15 cellular contexts compared by ENCODE assay signal in genomic region chr6:2741756-2742155, GRCh38. TPM values are rescaled to one million over a fixed set of nuclear protein-coding genes. Genes with fewer than 3 reads are reported as not detected.
A peak's percentile ranks its signal among the peaks of the same experiment; 100 is the strongest.
DNase-seq lines count a peak whose midpoint lies in the region; ATAC-seq and TF ChIP-seq lines count a peak whose summit lies in the region.
"Had no signal": no experiment of that assay in that cellular context is flagged by ENCODE, and none has a peak within 500 bp of the region (broad histone marks: within the 10 kb centered on the region; RNA-seq: fewer than 3 reads in every experiment).

No MANE protein-coding gene starts in this region.

- H3F3A ChIP-seq in GM23248 (ENCODE audit: insufficient read depth) = no peaks in the 10 kb centered on the region

- H3K27me3 ChIP-seq in left ventricle myocardium inferior (ENCODE audit: low read depth) (no peaks in the 10 kb centered on the region), GM23248 (replicated peaks; ENCODE audit: insufficient read depth) (no peaks in the 10 kb centered on the region)
- H3K27me3 ChIP-seq: BLaER1 treated with 17β-estradiol and CSF1 and Interleukin-3, amounts not matched to agents 10 nM and 100 nM had no signal

- H3K27ac ChIP-seq in left ventricle myocardium inferior (replicated peaks) (peak overlapping the region; percentile 62), GM23248 (no peak overlapping the region)
- H3K27ac ChIP-seq: BLaER1 treated with 17β-estradiol and CSF1 and Interleukin-3, amounts not matched to agents 10 nM and 100 nM had no signal

- H3K9me2 ChIP-seq in GM23248 (ENCODE audit: insufficient read depth) = no peaks in the 10 kb centered on the region

- intact Hi-C loops in left ventricle myocardium inferior (cut with micrococcal nuclease) (no loop called here), Right ventricle myocardium inferior (cut with DNase I) (loop anchor here (10.0 kb wide), 1 partner anchor 1147 kb away; no protein-coding TSS in a partner anchor)

- WGBS in GM23248 (ENCODE audit: low coverage in 1 of 2, low lambda C conversion rate in 2 of 2, missing lambda C conversion rate in 2 of 2), 2 experiments = 93 to 100% methylated on average over 2 of the region's 2 CpGs

- H4K20me1 ChIP-seq in GM23248 (ENCODE audit: insufficient read depth) = no peaks in the 10 kb centered on the region
- H4K20me1 ChIP-seq: BLaER1 treated with 17β-estradiol and CSF1 and Interleukin-3, amounts not matched to agents 10 nM and 100 nM had no signal

- no peak for TF ChIP-seq CTCF in left ventricle myocardium inferior (IDR thresholded peaks at IDR 0.05; ENCODE audit: borderline replicate concordance)

- H3K4me1 ChIP-seq in left ventricle myocardium inferior (peaks cover 30% of the 10 kb centered on the region), GM23248 (ENCODE audit: insufficient read depth) (peaks cover 3% of the 10 kb centered on the region; the same call in 1 of the 2 replicates)

- in situ Hi-C loops in GM23248 (cut with MboI) = no loop called here

- no peaks in the 10 kb centered on the region for H3K9me3 ChIP-seq in left ventricle myocardium inferior (replicated peaks)
- H3K9me3 ChIP-seq in GM23248 (ENCODE audit: low read depth) = no peaks in the 10 kb centered on the region
- H3K9me3 ChIP-seq: BLaER1 treated with 17β-estradiol and CSF1 and Interleukin-3, amounts not matched to agents 10 nM and 100 nM had no signal

- no peaks in the 10 kb centered on the region for H3K36me3 ChIP-seq in left ventricle myocardium inferior
- no peaks in the 10 kb centered on the region for H3K36me3 ChIP-seq in GM23248 (ENCODE audit: low read depth)
- H3K36me3 ChIP-seq: BLaER1 treated with 17β-estradiol and CSF1 and Interleukin-3, amounts not matched to agents 10 nM and 100 nM had no signal

- no peak overlapping the region for H3K4me2 ChIP-seq in GM23248 (ENCODE audit: unreplicated experiment)
- H3K4me2 ChIP-seq: BLaER1 treated with 17β-estradiol and CSF1 and Interleukin-3, amounts not matched to agents 10 nM and 100 nM had no signal

- H3K4me3 ChIP-seq in left ventricle myocardium inferior = no peak overlapping the region
- H3K4me3 ChIP-seq in GM23248 = no peak overlapping the region
- H3K4me3 ChIP-seq: BLaER1 treated with 17β-estradiol and CSF1 and Interleukin-3, amounts not matched to agents 10 nM and 100 nM; GM12878 had no signal

- no peak overlapping the region for H3K9ac ChIP-seq in GM23248
- H3K9ac ChIP-seq: BLaER1 treated with 17β-estradiol and CSF1 and Interleukin-3, amounts not matched to agents 10 nM and 100 nM had no signal

- no peaks in the 10 kb centered on the region for H3K79me2 ChIP-seq in GM23248 (ENCODE audit: insufficient read depth)

- DNase-seq in left ventricle myocardium inferior = no peak
- no peak for DNase-seq in Right ventricle myocardium inferior (ENCODE audit: missing footprints)
- DNase-seq in amniotic epithelial cell (ENCODE audit: low read depth) = peak; percentile 35
- peak; percentile 57 for DNase-seq in kidney glomerular epithelial cell (lab: John Stamatoyannopoulos, UW)
- DNase-seq in GM23248 = no peak
- DNase-seq in COR-L47 (lab: John Stamatoyannopoulos, UW) = no peak
- DNase-seq in OCI-M1 (lab: John Stamatoyannopoulos, UW) = no peak
- DNase-seq: ACHN; Calu3; CD4-positive, CD25-positive, alpha-beta regulatory T cell; DMS 273 treated with DMSO at 0.1 percent for 48 hours; GOT3; H9 had no signal

- ATAC-seq in Right ventricle myocardium inferior = no peak
- ATAC-seq: GM12878 had no signal

- no peak overlapping the region for H2AFZ ChIP-seq in GM23248

RNA-seq across cellular contexts. Expression of gene MYLK4, which starts 9.0 kb away (rescaled TPM):
- total RNA-seq in left ventricle myocardium inferior (1.2 TPM), Right ventricle myocardium inferior (2.0 TPM)
- total RNA-seq in GM23248 (2014; rRNA removed; shearing (Covaris generic)) = 0.43 and 0.51 TPM in 2 replicates
- 0.20 and 0.24 TPM in 2 replicates for polyA plus RNA-seq in GM23248 (2016; fragmentation: Nextera tagmentation; extraction: Ambion mirVana)

RNA-seq across cellular contexts. Expression of gene WRNIP1, which starts 23.4 kb away (rescaled TPM):
- total RNA-seq in left ventricle myocardium inferior (39.4 TPM), Right ventricle myocardium inferior (40.8 TPM)
- 63.1 and 64.9 TPM in 2 replicates for total RNA-seq in GM23248 (2014; rRNA removed; shearing (Covaris generic))
- 16.8 and 17.0 TPM in 2 replicates for polyA plus RNA-seq in GM23248 (2016; fragmentation: Nextera tagmentation; extraction: Ambion mirVana)

Comparison
In these comparisons a context has a peak if more than half of its experiments do, and no peak if none do; other contexts are left out.
1. DNase-seq: peak in amniotic epithelial cell (single experiment) and kidney glomerular epithelial cell (single experiment); none in left ventricle myocardium inferior (single experiment), Right ventricle myocardium inferior (single experiment), GM23248 (single experiment), COR-L47 (single experiment) and OCI-M1 (single experiment).